ENCODE assay signal across 7 cellular contexts in genomic region chr3:62201438-62202035, GRCh38.
DNase-seq lines count a peak whose midpoint lies in the region; ATAC-seq, FAIRE-seq and TF ChIP-seq lines count a peak whose summit lies in the region.

No MANE protein-coding gene starts in this region.

- H3K9me3 ChIP-seq in Karpas-422 (ENCODE audit: low read length) (no peaks in the 10 kb centered on the region), left ventricle myocardium inferior (replicated peaks) (no peaks in the 10 kb centered on the region), transverse colon (no peaks in the 10 kb centered on the region)

- H4K20me1 ChIP-seq in Karpas-422 (ENCODE audit: insufficient read depth, low read depth, low read length), result no peaks in the 10 kb centered on the region

- DNase-seq in GM03348 (ENCODE audit: low spot score), result peak; percentile 67
- DNase-seq in Karpas-422, result peak; percentile 68
- DNase-seq in left ventricle myocardium inferior, result no peak
- no peak for DNase-seq in transverse colon

- H3K36me3 ChIP-seq in Karpas-422 (ENCODE audit: insufficient read depth, low read length), result no peaks in the 10 kb centered on the region
- peaks cover 49% of the 10 kb centered on the region for H3K36me3 ChIP-seq in left ventricle myocardium inferior
- H3K36me3 ChIP-seq in transverse colon, result no peaks in the 10 kb centered on the region

- no peak overlapping the region for H3K9ac ChIP-seq in Karpas-422 (ENCODE audit: low read length)

- peak; percentile 91 for FAIRE-seq in TTC549 (lab: Jason Lieb, UNC)

- H3K27ac ChIP-seq in Karpas-422 (ENCODE audit: low read length) (no peak overlapping the region), left ventricle myocardium inferior (replicated peaks) (no peak overlapping the region), transverse colon (no peak overlapping the region)

- TF ChIP-seq EP300 in transverse colon (IDR thresholded peaks at IDR 0.05; ENCODE audit: low read depth), result no peak

- no peaks in the 10 kb centered on the region for H3K27me3 ChIP-seq in Karpas-422 (ENCODE audit: low read length)
- no peaks in the 10 kb centered on the region for H3K27me3 ChIP-seq in left ventricle myocardium inferior (ENCODE audit: low read depth)
- H3K27me3 ChIP-seq in transverse colon, result no peaks in the 10 kb centered on the region

- TF ChIP-seq CTCF in left ventricle myocardium inferior (IDR thresholded peaks at IDR 0.05; ENCODE audit: borderline replicate concordance), result peak; percentile 67
- peak; percentile 36 to 52 (median 47) for TF ChIP-seq CTCF in transverse colon (IDR thresholded peaks at IDR 0.05)

- no peaks in the 10 kb centered on the region for H3K9me2 ChIP-seq in Karpas-422 (replicated peaks; ENCODE audit: insufficient read depth, low read length)

- 41 to 47% methylated on average over 6 of the region's 6 CpGs for WGBS in transverse colon (ENCODE audit: low coverage in 1 of 2), 2 donors

- no peak overlapping the region for H3K4me3 ChIP-seq in Karpas-422 (ENCODE audit: low read length)
- no peak overlapping the region for H3K4me3 ChIP-seq in left ventricle myocardium inferior
- no peak overlapping the region for H3K4me3 ChIP-seq in transverse colon

- no peak overlapping the region for H3K4me2 ChIP-seq in Karpas-422 (ENCODE audit: low read depth, low read length, poor library complexity, severe bottlenecking)

- in situ Hi-C loops in transverse colon (cut with MboI; ENCODE audit: low pct_ligation_motif_present in 1 of 4, low pct_unique_long_range_greater_than_20kb in 1 of 4, low sequenced_read_pairs in 3 of 4), result loop anchor here in 3 of 4 donors (10.0 to 25.0 kb wide), 3 partner anchors 353 to 363 kb away; no protein-coding TSS in a partner anchor

- intact Hi-C loops in left ventricle myocardium inferior (cut with micrococcal nuclease) (no loop called here), transverse colon (cut with DNase I; ENCODE audit: low total_unique reads) (no loop called here)

- H2AFZ ChIP-seq in Karpas-422 (ENCODE audit: low read length), result no peak overlapping the region

- H3K4me1 ChIP-seq in Karpas-422 (ENCODE audit: low read length) (no peaks in the 10 kb centered on the region), left ventricle myocardium inferior (no peaks in the 10 kb centered on the region), transverse colon (no peaks in the 10 kb centered on the region)

- TF ChIP-seq POLR2A in transverse colon (IDR thresholded peaks at IDR 0.05), result no peak

- no peaks in the 10 kb centered on the region for H3K79me2 ChIP-seq in Karpas-422 (ENCODE audit: low read length)

- no peak for ATAC-seq in HG02588 (IDR thresholded peaks at IDR 0.05; ENCODE audit: unreplicated experiment)
- no peak for ATAC-seq in HG02852 (IDR thresholded peaks at IDR 0.05; ENCODE audit: unreplicated experiment)

Comparison
In these comparisons a context has a peak if more than half of its experiments do, and no peak if none do; other contexts are left out.
1. DNase-seq: peak in GM03348 (single experiment) and Karpas-422 (single experiment); none in left ventricle myocardium inferior (single experiment) and transverse colon (single experiment).